In the genomic region with DNA sequence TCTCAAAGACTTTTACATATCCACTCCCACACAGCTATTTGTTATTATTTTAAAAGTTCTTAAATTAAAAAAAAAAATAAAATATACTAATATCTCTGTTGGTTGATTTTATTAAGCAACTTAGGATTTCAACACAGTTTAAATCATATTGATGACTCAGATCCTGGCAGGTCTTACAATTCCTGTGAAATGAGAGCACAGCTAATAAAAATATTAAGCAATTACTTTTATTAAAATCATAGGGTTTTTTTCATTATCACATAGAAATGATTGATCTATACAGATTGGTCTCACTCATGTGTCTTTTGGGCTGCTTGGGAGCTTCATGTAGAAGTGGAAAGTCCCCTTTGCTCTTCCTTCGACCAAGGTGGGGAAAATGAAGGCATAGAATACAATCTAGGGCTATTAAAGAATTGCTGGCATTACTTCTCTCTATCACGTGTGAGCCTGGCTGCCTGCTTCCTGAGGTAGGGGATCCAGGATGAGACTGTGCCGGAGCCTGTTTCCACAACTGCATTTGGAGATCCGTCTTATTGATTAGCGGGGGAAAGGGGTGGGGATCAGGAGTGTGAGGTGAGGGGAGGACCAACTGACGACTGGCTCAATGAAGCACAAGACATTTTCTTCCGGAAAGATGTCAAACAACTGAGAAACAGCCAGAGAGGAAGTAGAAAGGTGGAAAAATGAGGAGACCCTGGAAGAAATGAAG, we compare ENCODE assay signal across 10 cellular contexts.
DNase-seq lines count a peak whose midpoint lies in the region; ATAC-seq and TF ChIP-seq lines count a peak whose summit lies in the region.
"Had no signal": no experiment of that assay in that cellular context is flagged by ENCODE, and none has a peak within 500 bp of the region (broad histone marks: within the 10 kb centered on the region; RNA-seq: fewer than 3 reads in every experiment).

No MANE protein-coding gene starts in this region.

- H3K9me3 Mint-ChIP-seq in activated CD8-positive, alpha-beta T cell treated with anti-CD3 and anti-CD28 coated beads for 36 hours = no peaks in the 10 kb centered on the region

- H3K27me3 ChIP-seq in neuron (ENCODE audit: insufficient read depth, low read length) = no peaks in the 10 kb centered on the region

- TF ChIP-seq CTCF in AG09309 (IDR thresholded peaks at IDR 0.05; ENCODE audit: control insufficient read depth, insufficient read depth, low read depth, low read length, missing control alignments) = no peak
- no peak for TF ChIP-seq CTCF in fibroblast of mammary gland (conservative IDR thresholded peaks at IDR 0.05; ENCODE audit: control insufficient read depth, insufficient read depth, low read depth, low read length)
- no peak for TF ChIP-seq CTCF in activated CD8-positive, alpha-beta T cell treated with anti-CD3 and anti-CD28 coated beads for 36 hours (IDR thresholded peaks at IDR 0.05)

- H3K4me1 ChIP-seq in neuron (ENCODE audit: insufficient read depth, low read length) = peaks cover 39% of the 10 kb centered on the region

- CTCF ChIA-PET in activated CD8-positive, alpha-beta T cell treated with anti-CD3 and anti-CD28 coated beads for 36 hours (lab: Charles Lee) = no interaction called here

- no peaks in the 10 kb centered on the region for H3K36me3 Mint-ChIP-seq in activated CD8-positive, alpha-beta T cell treated with anti-CD3 and anti-CD28 coated beads for 36 hours (ENCODE audit: low read depth)

- H3K36me3 ChIP-seq in neuron (ENCODE audit: insufficient read depth, low read length) = no peaks in the 10 kb centered on the region

- no peak overlapping the region for H3K27ac Mint-ChIP-seq in activated CD8-positive, alpha-beta T cell treated with anti-CD3 and anti-CD28 coated beads for 36 hours
- H3K27ac Mint-ChIP-seq: activated T-helper 17 cell treated with anti-CD3 and anti-CD28 coated beads, Interleukin-2, amount 50 U/mL, for 72 hours had no signal

- no peak for ATAC-seq in activated CD8-positive, alpha-beta T cell treated with anti-CD3 and anti-CD28 coated beads for 36 hours
- ATAC-seq in GM18861 (IDR thresholded peaks at IDR 0.05; ENCODE audit: unreplicated experiment) = no peak
- ATAC-seq: activated T-helper 17 cell treated with anti-CD3 and anti-CD28 coated beads, Interleukin-2, amount 50 U/mL, for 72 hours had no signal

- peak; percentile 54 for DNase-seq in AG09309 (ENCODE audit: low read depth)
- peak; percentile 19 for DNase-seq in NCI-H69 (lab: John Stamatoyannopoulos, UW)
- peak; percentile 89 for DNase-seq in fibroblast of mammary gland (ENCODE audit: low read depth)
- DNase-seq in activated CD8-positive, alpha-beta T cell treated with anti-CD3 and anti-CD28 coated beads for 36 hours = no peak
- no peak for DNase-seq in stimulated activated CD4-positive, alpha-beta T cell treated with anti-CD3 and anti-CD28 coated beads, Interleukin-2, amount 100 ng/mL, for 24 hours
- no peak for DNase-seq in foreskin melanocyte
- DNase-seq: KBM-7 had no signal

- H2AFZ ChIP-seq in neuron (ENCODE audit: low read depth, low read length) = no peak overlapping the region

- H3K9me3 ChIP-seq in neuron (ENCODE audit: low read length) = no peaks in the 10 kb centered on the region

- intact Hi-C loops in activated CD8-positive, alpha-beta T cell treated with anti-CD3 and anti-CD28 coated beads for 36 hours (cut with micrococcal nuclease) = no loop called here

- H3K4me3 ChIP-seq in AG09309 (ENCODE audit: control insufficient read depth, low read depth, low read length) (peak overlapping the region; percentile 40), fibroblast of mammary gland (ENCODE audit: control insufficient read depth, low read depth, low read length) (peak overlapping the region; percentile 53), neuron (ENCODE audit: low read length) (peak overlapping the region; percentile 17)

- no peaks in the 10 kb centered on the region for H3K27me3 Mint-ChIP-seq in activated CD8-positive, alpha-beta T cell treated with anti-CD3 and anti-CD28 coated beads for 36 hours
- H3K27me3 Mint-ChIP-seq: activated T-helper 17 cell treated with anti-CD3 and anti-CD28 coated beads, Interleukin-2, amount 50 U/mL, for 72 hours had no signal

- POLR2A ChIA-PET in activated CD8-positive, alpha-beta T cell treated with anti-CD3 and anti-CD28 coated beads for 36 hours (lab: Charles Lee) = no interaction called here

- no peak overlapping the region for H3K4me3 Mint-ChIP-seq in activated CD8-positive, alpha-beta T cell treated with anti-CD3 and anti-CD28 coated beads for 36 hours
- H3K4me3 Mint-ChIP-seq: activated T-helper 17 cell treated with anti-CD3 and anti-CD28 coated beads, Interleukin-2, amount 50 U/mL, for 72 hours had no signal

- no peaks in the 10 kb centered on the region for H3K4me1 Mint-ChIP-seq in activated CD8-positive, alpha-beta T cell treated with anti-CD3 and anti-CD28 coated beads for 36 hours (ENCODE audit: low read depth)
- H3K4me1 Mint-ChIP-seq: activated T-helper 17 cell treated with anti-CD3 and anti-CD28 coated beads, Interleukin-2, amount 50 U/mL, for 72 hours had no signal

Comparison
In these comparisons a context has a peak if more than half of its experiments do, and no peak if none do; other contexts are left out.
1. DNase-seq: peak in AG09309 (single experiment), NCI-H69 (single experiment) and fibroblast of mammary gland (single experiment); none in activated CD8-positive, alpha-beta T cell treated with anti-CD3 and anti-CD28 coated beads for 36 hours (single experiment), stimulated activated CD4-positive, alpha-beta T cell treated with anti-CD3 and anti-CD28 coated beads, Interleukin-2, amount 100 ng/mL, for 24 hours (0 of 2) and foreskin melanocyte (single experiment).
2. Peak in every context shown above with its lines, with median percentiles within 50 percentile points of each other: H3K4me3 ChIP-seq.